Comparison of ENCODE assay signal across 8 cellular contexts in genomic region chr11:128210148-128210940, GRCh38.
DNase-seq lines count a peak whose midpoint lies in the region; TF ChIP-seq lines count a peak whose summit lies in the region.

No MANE protein-coding gene starts in this region.

- H3K27ac ChIP-seq in H9 (ENCODE audit: insufficient read length, low read depth, low read length), result no peak overlapping the region
- peak overlapping the region; percentile 99 for H3K27ac ChIP-seq in SJSA1
- H3K27ac ChIP-seq in skeletal muscle tissue (ENCODE audit: low read depth, low read length), result peak overlapping the region; percentile 6

- H3T11ph ChIP-seq in H9 (ENCODE audit: low read length), result no peak overlapping the region

- H3K9me3 ChIP-seq in H9 (ENCODE audit: control insufficient read depth, low read depth, low read length), result no peaks in the 10 kb centered on the region
- no peaks in the 10 kb centered on the region for H3K9me3 ChIP-seq in SJSA1 (replicated peaks)
- H3K9me3 ChIP-seq in skeletal muscle tissue (ENCODE audit: control insufficient read depth in 3 of 3, low read length in 3 of 3), result no peaks in the 10 kb centered on the region

- H3K79me1 ChIP-seq in H9 (ENCODE audit: insufficient read depth, low read depth, low read length, poor library complexity, severe bottlenecking), result no peaks in the 10 kb centered on the region

- H2BK12ac ChIP-seq in H9 (ENCODE audit: insufficient read length, low read depth, low read length), result no peak overlapping the region

- no peak overlapping the region for H2BK120ac ChIP-seq in H9 (ENCODE audit: low read depth, low read length, poor library complexity, severe bottlenecking)

- H4K8ac ChIP-seq in H9 (replicated peaks; ENCODE audit: insufficient read length, low read depth, low read length), result no peak overlapping the region

- no peak overlapping the region for H3K14ac ChIP-seq in H9 (ENCODE audit: insufficient read depth, low read length)

- peak; percentile 53 for DNase-seq in H9
- peak; percentile 79 to 92 for DNase-seq in SJSA1 (ENCODE audit: low read depth in 1 of 2, low spot score in 2 of 2)
- DNase-seq in glomerular visceral epithelial cell (ENCODE audit: extremely low spot score), result peak; percentile 97
- DNase-seq in MV-4-11 (lab: John Stamatoyannopoulos, UW), result no peak
- no peak for DNase-seq in NCI-H2107 (lab: John Stamatoyannopoulos, UW)
- no peak for DNase-seq in activated CD4-positive, CD25-positive, alpha-beta regulatory T cell (lab: John Stamatoyannopoulos, UW)
- no peak for DNase-seq in G401 (ENCODE audit: low spot score)

- H3K4me3 Mint-ChIP-seq in H9, result no peak overlapping the region

- H2BK5ac ChIP-seq in H9 (ENCODE audit: insufficient read length, low read length), result no peak overlapping the region

- H4K5ac ChIP-seq in H9 (ENCODE audit: insufficient read length, low read depth, low read length), result no peak overlapping the region

- no peak for TF ChIP-seq CTCF in H9 (conservative IDR thresholded peaks at IDR 0.05)

- H3K4ac ChIP-seq in H9 (ENCODE audit: low read depth, low read length), result no peak overlapping the region

- H3K27me3 Mint-ChIP-seq in H9 (ENCODE audit: low read depth), result no peaks in the 10 kb centered on the region

- no peak overlapping the region for H2BK15ac ChIP-seq in H9 (ENCODE audit: low read depth, low read length)

- H4K91ac ChIP-seq in H9 (ENCODE audit: insufficient read length, low read depth, low read length), result no peak overlapping the region

- H3K18ac ChIP-seq in H9 (ENCODE audit: insufficient read length, low read depth, low read length), result no peak overlapping the region

- H3K36me3 ChIP-seq in SJSA1 (no peaks in the 10 kb centered on the region), skeletal muscle tissue (ENCODE audit: control insufficient read depth in 3 of 3, insufficient read depth in 3 of 3, low read length in 3 of 3) (no peaks in the 10 kb centered on the region)

- H3K9me3 Mint-ChIP-seq in H9, result peaks cover 9 to 12% of the 10 kb centered on the region in 2 experiments

- H4K20me1 ChIP-seq in H9 (ENCODE audit: control insufficient read depth, insufficient read depth, insufficient read length), result no peaks in the 10 kb centered on the region

- peaks cover 2 to 10% (median 4%) of the 10 kb centered on the region in 3 experiments; a peak in 3 of 7 replicates for H3K36me3 Mint-ChIP-seq in H9 (ENCODE audit: insufficient read depth in 1 of 3, low read depth in 3 of 3)

- H3K27ac Mint-ChIP-seq in H9, result no peak overlapping the region

- H3K4me3 ChIP-seq in SJSA1 (no peak overlapping the region), skeletal muscle tissue (ENCODE audit: low read length in 3 of 3) (no peak overlapping the region)

- no peak overlapping the region for H2AFZ ChIP-seq in H9 (ENCODE audit: low read length)

- H3K9ac ChIP-seq in H9 (ENCODE audit: extremely low read depth, insufficient read length, low read length), result no peak overlapping the region
- no peak overlapping the region for H3K9ac ChIP-seq in skeletal muscle tissue (ENCODE audit: low read depth in 1 of 3, low read length in 3 of 3)

- H2AK5ac ChIP-seq in H9 (ENCODE audit: insufficient read length, low read length), result no peak overlapping the region

- peaks cover 0 to 7% of the 10 kb centered on the region in 2 experiments; a peak in 1 of 4 replicates for H3K4me1 Mint-ChIP-seq in H9

- no peak overlapping the region for H2BK20ac ChIP-seq in H9 (ENCODE audit: low read depth, low read length, poor library complexity, severe bottlenecking)

- WGBS in H9 (ENCODE audit: extremely low coverage, insufficient read length, low lambda C conversion rate), result no CpG with 5 or more reads among the region's 3 CpGs

- H3K27me3 ChIP-seq in H9 (ENCODE audit: insufficient read depth, low read length) (no peaks in the 10 kb centered on the region; the same call in 1 of the 2 replicates), SJSA1 (replicated peaks) (no peaks in the 10 kb centered on the region), skeletal muscle tissue (ENCODE audit: control insufficient read depth in 3 of 3, insufficient read depth in 3 of 3, low read length in 3 of 3) (no peaks in the 10 kb centered on the region)

- H3K56ac ChIP-seq in H9 (ENCODE audit: insufficient read length, low read depth, low read length), result no peak overlapping the region

- no peak overlapping the region for H3K4me2 ChIP-seq in H9 (ENCODE audit: insufficient read depth, insufficient read length, low read length)

- H3K23ac ChIP-seq in H9 (ENCODE audit: insufficient read length, low read depth, low read length), result no peak overlapping the region

- in situ Hi-C loops in G401 (cut with HindIII; ENCODE audit: low sequenced_read_pairs), result no loop called here

- H3K23me2 ChIP-seq in H9 (ENCODE audit: insufficient read length, low read depth, low read length, poor library complexity, severe bottlenecking), result no peaks in the 10 kb centered on the region

- H3K4me1 ChIP-seq in H9 (ENCODE audit: insufficient read depth, low read length) (peaks cover 2% of the 10 kb centered on the region), SJSA1 (replicated peaks) (peaks cover 44% of the 10 kb centered on the region), skeletal muscle tissue (ENCODE audit: control insufficient read depth in 3 of 3, insufficient read depth in 3 of 3, low read length in 3 of 3) (peaks cover 7 to 18% (median 13%) of the 10 kb centered on the region in 3 donors)

- H3K79me2 ChIP-seq in H9 (ENCODE audit: insufficient read depth, low read length), result no peaks in the 10 kb centered on the region

Comparison
In these comparisons a context has a peak if more than half of its experiments do, and no peak if none do; other contexts are left out.
1. DNase-seq: peak in H9 (single experiment), SJSA1 (2 of 2) and glomerular visceral epithelial cell (single experiment); none in MV-4-11 (single experiment), NCI-H2107 (single experiment), activated CD4-positive, CD25-positive, alpha-beta regulatory T cell (0 of 4) and G401 (single experiment).